ENCODE assay signal across 37 cellular contexts in genomic region chr1:91980663-91981062, GRCh38. TPM values are rescaled to one million over a fixed set of nuclear protein-coding genes. Genes with fewer than 3 reads are reported as not detected.
"Had no signal": no experiment of that assay in that cellular context is flagged by ENCODE, and none has a peak within 500 bp of the region (broad histone marks: within the 10 kb centered on the region; RNA-seq: fewer than 3 reads in every experiment).

No MANE protein-coding gene starts in this region.

- H3K36me3 ChIP-seq: adrenal gland, brain microvascular endothelial cell, breast epithelium had no signal

- H3K27ac ChIP-seq: adrenal gland, body of pancreas, brain microvascular endothelial cell, breast epithelium, VCaP had no signal

- H3K27me3 ChIP-seq: adrenal gland, body of pancreas, brain microvascular endothelial cell, breast epithelium had no signal

- H3K9me3 ChIP-seq: adrenal gland, body of pancreas, breast epithelium had no signal

- DNase-seq: activated B cell treated with CpG ODN at 0.5 μM for 24 hours; activated CD4-positive, alpha-beta memory T cell treated with anti-CD3 and anti-CD28 coated beads for 36 hours; activated CD4-positive, alpha-beta T cell treated with anti-CD3 and anti-CD28 coated beads for 4 hours; activated CD4-positive, alpha-beta T cell treated with anti-CD3 and anti-CD28 coated beads, Interleukin-2, amount 10 ng/mL, durations not matched to agents 24 days and 14 days; activated CD4-positive, alpha-beta T cell treated with anti-CD3 and anti-CD28 coated beads, Interleukin-2, amount 50 U/mL, for 1 hour; activated CD4-positive, alpha-beta T cell treated with anti-CD3 and anti-CD28 coated beads, Interleukin-2, amount 50 U/mL, for 4 hours; activated CD4-positive, CD25-positive, alpha-beta regulatory T cell treated with anti-CD3 and anti-CD28 coated beads, Interleukin-2, amount 50 U/mL, for 72 hours; activated CD8-positive, alpha-beta memory T cell treated with anti-CD3 and anti-CD28 coated beads, Interleukin-2, amount 50 U/mL, for 4 hours; activated CD8-positive, alpha-beta T cell treated with anti-CD3 and anti-CD28 coated beads for 36 hours; activated effector memory CD4-positive, alpha-beta T cell treated with anti-CD3 and anti-CD28 coated beads, Interleukin-2, amount 50 U/mL, for 16 hours; activated gamma-delta T cell treated with Interleukin-2 at 50 U/mL for 16 hours; activated naive CD4-positive, alpha-beta T cell; activated naive CD4-positive, alpha-beta T cell treated with anti-CD3 and anti-CD28 coated beads for 36 hours; activated naive CD4-positive, alpha-beta T cell treated with anti-CD3 and anti-CD28 coated beads, Interleukin-2, amount 50 U/mL, for 16 hours; activated naive CD8-positive, alpha-beta T cell treated with anti-CD3 and anti-CD28 coated beads for 36 hours; activated T-cell treated with anti-CD3 and anti-CD28 coated beads for 4 hours; activated T-cell treated with anti-CD3 and anti-CD28 coated beads, Interleukin-2, amount 50 U/mL, for 1 hour; activated T-cell treated with anti-CD3 and anti-CD28 coated beads, Interleukin-2, amount 50 U/mL, for 4 hours; activated T-cell treated with anti-CD3 and anti-CD28 coated beads, Interleukin-2, amount 50 U/mL, for 72 hours; adrenal gland; amniotic stem cell; aorta; body of pancreas; brain microvascular endothelial cell; central memory CD4-positive, alpha-beta T cell; T-helper 2 cell; T-helper 9 cell had no signal

- ATAC-seq: activated CD8-positive, alpha-beta T cell treated with anti-CD3 and anti-CD28 coated beads for 36 hours; activated naive CD4-positive, alpha-beta T cell treated with anti-CD3 and anti-CD28 coated beads, Interleukin-2, amount 50 U/mL, for 72 hours; activated T-cell treated with anti-CD3 and anti-CD28 coated beads, Interleukin-2, amount 50 U/mL, for 4 hours; activated T-cell treated with anti-CD3 and anti-CD28 coated beads, Interleukin-2, amount 50 U/mL, for 72 hours; activated T-helper 17 cell treated with anti-CD3 and anti-CD28 coated beads, Interleukin-2, amount 50 U/mL, for 72 hours; body of pancreas had no signal

- H3K4me3 ChIP-seq: adrenal gland, body of pancreas, breast epithelium had no signal

- FAIRE-seq: astrocyte, TTC549 had no signal

- H3K4me1 ChIP-seq: adrenal gland, body of pancreas, breast epithelium had no signal

RNA-seq across cellular contexts. Expression of gene BRDT, which starts 31.5 kb away (rescaled TPM):
- total RNA-seq: activated B cell treated with CpG ODN at 0.5 μM for 24 hours; activated CD4-positive, alpha-beta memory T cell treated with anti-CD3 and anti-CD28 coated beads for 36 hours; activated CD4-positive, alpha-beta T cell treated with anti-CD3 and anti-CD28 coated beads, Interleukin-2, amount 10 ng/mL, durations not matched to agents 24 days and 14 days; activated CD8-positive, alpha-beta memory T cell treated with anti-CD3 and anti-CD28 coated beads for 36 hours; activated CD8-positive, alpha-beta T cell treated with anti-CD3 and anti-CD28 coated beads for 36 hours; activated naive CD4-positive, alpha-beta T cell treated with anti-CD3 and anti-CD28 coated beads for 36 hours; activated naive CD8-positive, alpha-beta T cell treated with anti-CD3 and anti-CD28 coated beads for 36 hours; activated T-cell treated with anti-CD3 and anti-CD28 coated beads, Interleukin-2, amount 50 U/mL, for 4 hours; activated T-cell treated with anti-CD3 and anti-CD28 coated beads, Interleukin-2, amount 50 U/mL, for 72 hours; activated T-helper 1 cell treated with anti-CD3 and anti-CD28 coated beads, Interleukin-12 subunit alpha, Interleukin-12 subunit beta, Interleukin-2, Interleukin-4 antibody, amounts not matched to agents 30 ng/mL and 10 ng/mL and 1 ng/mL, durations not matched to agents 14 hours and 24 hours and 36 hours; activated T-helper 17 cell treated with anti-CD3 and anti-CD28 coated beads, Interleukin-2, amount 50 U/mL, for 72 hours; adrenal gland; aorta; astrocyte; body of pancreas; cardiac septum; cerebellum had no signal
- polyA plus RNA-seq: adrenal gland, aorta had no signal

RNA-seq across cellular contexts. Expression of gene EPHX4, which starts 49.1 kb away (rescaled TPM):
- total RNA-seq: activated B cell treated with CpG ODN at 0.5 μM for 24 hours; activated T-helper 17 cell treated with anti-CD3 and anti-CD28 coated beads, Interleukin-2, amount 50 U/mL, for 72 hours; body of pancreas had no signal
- polyA plus RNA-seq: aorta had no signal
